Comparison of ENCODE assay signal across 1 cellular context in the genomic region with DNA sequence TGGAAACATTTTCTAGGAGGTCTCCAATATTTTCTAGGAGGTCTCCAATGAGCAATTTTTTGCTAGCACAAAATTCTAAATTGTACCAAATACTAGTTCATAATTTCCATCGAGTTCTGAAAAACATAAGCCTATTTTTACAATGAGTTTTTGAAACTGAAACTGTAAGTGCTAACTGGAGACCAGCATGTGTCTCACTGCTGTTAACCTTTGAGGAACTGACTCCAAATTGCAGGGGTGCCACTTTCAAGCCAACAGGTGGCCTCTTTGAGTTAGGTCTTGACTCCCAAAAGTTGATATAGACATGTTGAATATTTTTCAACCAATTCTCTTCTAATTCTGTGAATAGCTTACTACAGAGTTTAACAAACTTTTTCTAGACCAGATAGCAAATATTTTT.
TF ChIP-seq lines count a peak whose summit lies in the region.

No MANE protein-coding gene starts in this region.

TF ChIP-seq in SK-N-SH, 30 proteins besides CTCF, POLR2A, EP300 and RAD21 (continued from another document):
- TF ChIP-seq, protein P1, sequence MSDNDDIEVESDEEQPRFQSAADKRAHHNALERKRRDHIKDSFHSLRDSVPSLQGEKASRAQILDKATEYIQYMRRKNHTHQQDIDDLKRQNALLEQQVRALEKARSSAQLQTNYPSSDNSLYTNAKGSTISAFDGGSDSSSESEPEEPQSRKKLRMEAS (IDR thresholded peaks at IDR 0.05; ENCODE audit: low read depth), result peak; percentile 60; the same call in 1 of the 2 replicates
- no peak for TF ChIP-seq RCOR1 (IDR thresholded peaks at IDR 0.05; ENCODE audit: low read length)
